In the genomic region with DNA sequence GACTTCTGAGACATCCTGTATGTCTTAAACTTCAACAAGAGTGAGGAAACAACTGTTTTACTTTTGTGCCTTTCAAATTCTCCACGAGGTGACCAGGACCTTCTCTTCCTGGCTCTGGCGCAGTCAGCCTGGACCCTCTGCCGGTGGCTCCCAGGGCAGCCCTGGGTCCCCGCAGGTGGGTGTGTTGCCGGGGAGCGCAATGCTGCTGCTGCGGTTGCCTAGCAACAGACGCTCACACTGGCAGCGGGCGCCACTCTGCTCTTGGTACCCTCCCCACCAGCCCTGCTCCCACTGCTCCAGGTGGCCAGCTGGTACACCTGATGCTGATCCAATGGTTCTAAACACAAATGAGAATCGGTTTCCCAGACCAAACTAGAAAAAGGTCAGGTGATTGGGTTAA, we compare ENCODE assay signal across 27 cellular contexts. TPM values are rescaled to one million over a fixed set of nuclear protein-coding genes. Genes with fewer than 3 reads are reported as not detected.
DNase-seq lines count a peak whose midpoint lies in the region; ATAC-seq and TF ChIP-seq lines count a peak whose summit lies in the region.
"Had no signal": no experiment of that assay in that cellular context is flagged by ENCODE, and none has a peak within 500 bp of the region (broad histone marks: within the 10 kb centered on the region; RNA-seq: fewer than 3 reads in every experiment).

No MANE protein-coding gene starts in this region.

- H3K4me3 Mint-ChIP-seq in neural progenitor cell = no peak overlapping the region
- H3K4me3 Mint-ChIP-seq: activated naive CD8-positive, alpha-beta T cell treated with anti-CD3 and anti-CD28 coated beads for 36 hours; natural killer cell; T-helper 2 cell treated with Interferon-gamma antibody and Interleukin-4, amounts not matched to agents 5 μg/mL and 100 μg/mL, for 36 hours had no signal

- H2AFZ ChIP-seq in neural progenitor cell (replicated peaks) = no peak overlapping the region

- H3K27ac Mint-ChIP-seq in neural progenitor cell = no peak overlapping the region
- H3K27ac Mint-ChIP-seq: activated naive CD8-positive, alpha-beta T cell treated with anti-CD3 and anti-CD28 coated beads for 36 hours; activated T-helper 2 cell treated with anti-CD3 and anti-CD28 coated beads, Interferon-gamma antibody, Interleukin-2, Interleukin-4, amounts not matched to agents 10 μg/mL and 5 μg/mL and 100 μg/mL, durations not matched to agents 14 hours and 24 hours and 36 hours; natural killer cell; T-helper 2 cell treated with Interferon-gamma antibody and Interleukin-4, amounts not matched to agents 5 μg/mL and 100 μg/mL, for 36 hours had no signal

- no peaks in the 10 kb centered on the region for H3K36me3 ChIP-seq in neural progenitor cell
- H3K36me3 ChIP-seq: heart right ventricle, left ventricle myocardium inferior, pancreas, right lobe of liver had no signal

- peaks cover 23% of the 10 kb centered on the region for H3K4me1 Mint-ChIP-seq in neural progenitor cell

- H3K36me3 Mint-ChIP-seq in neural progenitor cell = peaks cover 3% of the 10 kb centered on the region
- H3K36me3 Mint-ChIP-seq: activated naive CD8-positive, alpha-beta T cell treated with anti-CD3 and anti-CD28 coated beads for 36 hours; natural killer cell had no signal

- H3K27me3 Mint-ChIP-seq in neural progenitor cell (ENCODE audit: insufficient read depth, low read depth) = peaks cover 27% of the 10 kb centered on the region

- H3K9me3 Mint-ChIP-seq in neural progenitor cell = peaks cover 19% of the 10 kb centered on the region
- H3K9me3 Mint-ChIP-seq: activated naive CD8-positive, alpha-beta T cell treated with anti-CD3 and anti-CD28 coated beads for 36 hours; activated T-helper 2 cell treated with anti-CD3 and anti-CD28 coated beads, Interferon-gamma antibody, Interleukin-2, Interleukin-4, amounts not matched to agents 10 μg/mL and 5 μg/mL and 100 μg/mL, durations not matched to agents 14 hours and 24 hours and 36 hours; natural killer cell; T-helper 2 cell treated with Interferon-gamma antibody and Interleukin-4, amounts not matched to agents 5 μg/mL and 100 μg/mL, for 36 hours had no signal

- no peaks in the 10 kb centered on the region for H4K20me1 ChIP-seq in neural progenitor cell (ENCODE audit: low read depth)

- DNase-seq in NCI-H524 (lab: John Stamatoyannopoulos, UW) = peak; percentile 9 to 53
- no peak for DNase-seq in NCI-H524 treated with DMSO at 0.1 percent for 48 hours (lab: John Stamatoyannopoulos, UW)
- DNase-seq in NCI-H128 (lab: John Stamatoyannopoulos, UW; ENCODE audit: unreplicated experiment) = peak; percentile 67
- peak; percentile 67 for DNase-seq in NCI-H69 (lab: John Stamatoyannopoulos, UW)
- peak; percentile 63 for DNase-seq in neural progenitor cell (ENCODE audit: low spot score)
- no peak for DNase-seq in coronary artery (ENCODE audit: low spot score)
- DNase-seq: activated CD4-positive, alpha-beta T cell treated with anti-CD3 and anti-CD28 coated beads, Interleukin-2, amount 50 U/mL, for 4 hours; activated CD8-positive, alpha-beta memory T cell treated with anti-CD3 and anti-CD28 coated beads, Interleukin-2, amount 50 U/mL, for 48 hours; activated naive CD8-positive, alpha-beta T cell treated with anti-CD3 and anti-CD28 coated beads for 36 hours; heart right ventricle; KBM-7; left ventricle myocardium inferior; midbrain; natural killer cell; NCI-H2081 treated with DMSO at 0.1 percent for 48 hours; pancreas; right lobe of liver; stimulated activated CD4-positive, alpha-beta T cell treated with anti-CD3 and anti-CD28 coated beads, Interleukin-15, amount 100 ng/mL, for 24 hours; trophoblast cell had no signal

- H3K4me2 ChIP-seq in neural progenitor cell = no peak overlapping the region

- H3K4me1 ChIP-seq in neural progenitor cell = peaks cover 5% of the 10 kb centered on the region
- H3K4me1 ChIP-seq: pancreas, right lobe of liver had no signal

- ATAC-seq in HG02678 (IDR thresholded peaks at IDR 0.05; ENCODE audit: unreplicated experiment) (no peak), HG03457 (IDR thresholded peaks at IDR 0.05; ENCODE audit: unreplicated experiment) (no peak)
- ATAC-seq: HCT116, heart right ventricle, natural killer cell, pancreas, right lobe of liver had no signal

- H3K9ac ChIP-seq in neural progenitor cell = no peak overlapping the region

- no peak overlapping the region for H3K4me3 ChIP-seq in neural progenitor cell
- H3K4me3 ChIP-seq in coronary artery = no peak overlapping the region
- H3K4me3 ChIP-seq: heart right ventricle, left ventricle myocardium inferior, pancreas, right lobe of liver, SK-N-MC had no signal

- H3F3A ChIP-seq in neural progenitor cell (ENCODE audit: low read depth) = peaks cover 12% of the 10 kb centered on the region

- no peaks in the 10 kb centered on the region for H3K9me3 ChIP-seq in neural progenitor cell (ENCODE audit: low read depth)
- H3K9me3 ChIP-seq: heart right ventricle, left ventricle myocardium inferior, pancreas, right lobe of liver had no signal

- no peaks in the 10 kb centered on the region for H3K79me2 ChIP-seq in neural progenitor cell (ENCODE audit: low read depth)

- no peak overlapping the region for H3K27ac ChIP-seq in neural progenitor cell
- no peak overlapping the region for H3K27ac ChIP-seq in coronary artery
- H3K27ac ChIP-seq: epithelial cell of prostate, heart right ventricle, left ventricle myocardium inferior, pancreas, right lobe of liver, SK-N-MC, VCaP had no signal

- TF ChIP-seq CTCF in neural progenitor cell (IDR thresholded peaks at IDR 0.05) (no peak), coronary artery (IDR thresholded peaks at IDR 0.05) (no peak)

- peaks cover 32% of the 10 kb centered on the region for H3K27me3 ChIP-seq in neural progenitor cell

RNA-seq across cellular contexts. Expression of gene GNAL, which starts 58.7 kb away (rescaled TPM):
- total RNA-seq in neural progenitor cell (ENCODE audit: low replicate concordance) = 10.8 and 26.8 TPM in 2 replicates

Comparison
In these comparisons a context has a peak if more than half of its experiments do, and no peak if none do; other contexts are left out.
1. DNase-seq: peak in NCI-H524 (2 of 2), NCI-H128 (single experiment), NCI-H69 (single experiment) and neural progenitor cell (single experiment); none in NCI-H524 treated with DMSO at 0.1 percent for 48 hours (single experiment) and coronary artery (single experiment).